ENCODE assay signal across 9 cellular contexts in the genomic region with DNA sequence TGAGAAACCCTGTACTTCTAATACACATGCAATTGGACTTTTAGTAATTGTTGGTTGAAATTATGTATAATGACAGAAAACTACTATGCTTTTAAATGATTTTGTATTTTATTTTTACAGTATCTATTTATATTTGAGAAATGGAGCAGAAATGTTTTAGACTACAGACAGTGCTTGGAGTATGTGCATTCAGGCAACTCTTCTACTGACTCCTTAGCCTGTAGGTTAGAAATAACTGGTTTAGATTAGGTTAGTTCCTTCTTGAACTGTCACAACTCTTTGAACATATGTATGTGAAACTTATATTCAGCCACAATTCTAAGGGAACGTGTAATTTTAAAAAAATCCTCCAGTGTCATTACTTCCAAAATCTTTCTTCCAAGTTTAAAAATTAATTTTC. TPM values are rescaled to one million over a fixed set of nuclear protein-coding genes. Genes with fewer than 3 reads are reported as not detected.
A peak's percentile ranks its signal among the peaks of the same experiment; 100 is the strongest.
DNase-seq lines count a peak whose midpoint lies in the region; ATAC-seq and TF ChIP-seq lines count a peak whose summit lies in the region.
"Had no signal": no experiment of that assay in that cellular context is flagged by ENCODE, and none has a peak within 500 bp of the region (broad histone marks: within the 10 kb centered on the region; RNA-seq: fewer than 3 reads in every experiment).

No MANE protein-coding gene starts in this region.

- no peaks in the 10 kb centered on the region for H3K27me3 Mint-ChIP-seq in activated T-cell treated with anti-CD3 and anti-CD28 coated beads, Interleukin-2, amount 50 U/mL, for 4 hours (ENCODE audit: low read depth)

- peaks cover 6% of the 10 kb centered on the region for H3K36me3 Mint-ChIP-seq in activated T-cell treated with anti-CD3 and anti-CD28 coated beads, Interleukin-2, amount 50 U/mL, for 4 hours (ENCODE audit: insufficient read depth)

- ATAC-seq in activated T-cell treated with anti-CD3 and anti-CD28 coated beads, Interleukin-2, amount 50 U/mL, for 4 hours, result no peak

- H3K4me3 ChIP-seq in iPS-18a (ENCODE audit: low read length) (peak overlapping the region; percentile 100), tibial artery (peak overlapping the region; percentile 69 to 93)

- H3K36me3 ChIP-seq in iPS-18a (ENCODE audit: control insufficient read depth, low read depth, low read length), result no peaks in the 10 kb centered on the region
- no peaks in the 10 kb centered on the region for H3K36me3 ChIP-seq in tibial artery
- H3K36me3 ChIP-seq: thyroid gland had no signal

- H3K9me3 ChIP-seq in iPS-18a (ENCODE audit: control insufficient read depth, low read depth, low read length) (no peaks in the 10 kb centered on the region), tibial artery (no peaks in the 10 kb centered on the region)
- H3K9me3 ChIP-seq: thyroid gland had no signal

- intact Hi-C loops in tibial artery (cut with DNase I; ENCODE audit: low total_unique reads), result loop anchor here (2.0 to 10.0 kb wide), 2 partner anchors 75 to 375 kb away; a partner anchor contains a TSS

- no peaks in the 10 kb centered on the region for H3K27me3 ChIP-seq in iPS-18a (ENCODE audit: control insufficient read depth, insufficient read depth, low read length)
- no peaks in the 10 kb centered on the region for H3K27me3 ChIP-seq in tibial artery
- H3K27me3 ChIP-seq: thyroid gland had no signal

- DNase-seq in activated T-cell treated with anti-CD3 and anti-CD28 coated beads, Interleukin-2, amount 50 U/mL, for 4 hours, result no peak
- no peak for DNase-seq in activated T-cell treated with anti-CD3 and anti-CD28 coated beads, Interleukin-2, amount 50 U/mL, for 48 hours
- DNase-seq in tibial artery (no peak), NCI-H774 (lab: John Stamatoyannopoulos, UW) (no peak)
- no peak for DNase-seq in stimulated activated CD4-positive, alpha-beta T cell treated with anti-CD3 and anti-CD28 coated beads, Interleukin-4, amount 100 ng/mL, for 1 hour
- no peak for DNase-seq in stimulated activated CD8-positive, alpha-beta memory T cell treated with anti-CD3 and anti-CD28 coated beads, Interleukin-4, amount 100 ng/mL, for 48 hours
- DNase-seq: thyroid gland had no signal

- H3K4me1 Mint-ChIP-seq in activated T-cell treated with anti-CD3 and anti-CD28 coated beads, Interleukin-2, amount 50 U/mL, for 4 hours (ENCODE audit: low read depth), result peaks cover 57% of the 10 kb centered on the region

- H3K9ac ChIP-seq in iPS-18a (ENCODE audit: low read length), result no peak overlapping the region

- no peaks in the 10 kb centered on the region for H3K9me3 Mint-ChIP-seq in activated T-cell treated with anti-CD3 and anti-CD28 coated beads, Interleukin-2, amount 50 U/mL, for 4 hours

- H3K4me1 ChIP-seq in iPS-18a (ENCODE audit: control insufficient read depth, low read depth, low read length), result no peaks in the 10 kb centered on the region
- H3K4me1 ChIP-seq in tibial artery, result peaks cover 0 to 54% (median 17%) of the 10 kb centered on the region in 4 donors

- TF ChIP-seq CTCF in VCaP (conservative IDR thresholded peaks at IDR 0.05), result no peak
- TF ChIP-seq CTCF in tibial artery (IDR thresholded peaks at IDR 0.05), result no peak

- peak overlapping the region; percentile 99 for H3K4me3 Mint-ChIP-seq in activated T-cell treated with anti-CD3 and anti-CD28 coated beads, Interleukin-2, amount 50 U/mL, for 4 hours

- peak overlapping the region; percentile 92 for H3K27ac ChIP-seq in VCaP
- no peak overlapping the region for H3K27ac ChIP-seq in iPS-18a (ENCODE audit: low read length)
- peak overlapping the region; percentile 92 to 97 for H3K27ac ChIP-seq in tibial artery

RNA-seq across cellular contexts. Expression of a gene that starts 1.7 kb away (rescaled TPM):
- 10 to 100 TPM; 39.2 to 44.1 (median 43.1) TPM for total RNA-seq in activated T-cell treated with anti-CD3 and anti-CD28 coated beads, Interleukin-2, amount 50 U/mL, for 4 hours

RNA-seq across cellular contexts. Expression of a gene that starts 2.2 kb away (rescaled TPM):
- 10 to 100 TPM; 52.1 to 59.0 (median 55.6) TPM for total RNA-seq in activated T-cell treated with anti-CD3 and anti-CD28 coated beads, Interleukin-2, amount 50 U/mL, for 4 hours
